In genomic region chr18:27685071-27685470, GRCh38 we compare ENCODE assay signal across 13 cellular contexts.
"Had no signal": no experiment of that assay in that cellular context is flagged by ENCODE, and none has a peak within 500 bp of the region (broad histone marks: within the 10 kb centered on the region; RNA-seq: fewer than 3 reads in every experiment).

No MANE protein-coding gene starts in this region.

- H3K4me1 ChIP-seq: lower lobe of right lung, right lobe of liver, testis, tibial nerve, upper lobe of right lung had no signal

- H3K27me3 ChIP-seq: heart right ventricle, neutrophil, right lobe of liver, testis, tibial nerve, upper lobe of right lung had no signal

- H3K4me3 ChIP-seq: coronary artery, heart right ventricle, lower lobe of right lung, right lobe of liver, testis, tibial nerve, upper lobe of right lung had no signal

- H3K27ac ChIP-seq: coronary artery, heart right ventricle, lower lobe of right lung, neutrophil, right lobe of liver, testis, tibial nerve, upper lobe of right lung had no signal

- ATAC-seq: lower lobe of right lung; natural killer cell treated with Interleukin-12 subunit alpha and Interleukin-12 subunit beta and Interleukin-15 and Interleukin-18, amount 100 ng/mL, for 72 hours; stimulated activated memory B cell treated with anti-CD40 and anti-IgM and Interleukin-4, amounts not matched to agents 10 μg/mL and 1 μg/mL and 100 μg/mL, for 72 hours; upper lobe of right lung had no signal

- H3K36me3 ChIP-seq: heart right ventricle, lower lobe of right lung, neutrophil, right lobe of liver, tibial nerve, upper lobe of right lung had no signal

- DNase-seq: caudate nucleus; effector CD4-positive, alpha-beta T cell; heart right ventricle; lower lobe of right lung; right lobe of liver; stimulated activated CD4-positive, alpha-beta T cell treated with anti-CD3 and anti-CD28 coated beads, Interleukin-4, amount 100 ng/mL, for 1 hour; upper lobe of right lung had no signal

- H3K9me3 ChIP-seq: lower lobe of right lung, neutrophil, right lobe of liver, testis had no signal
